In genomic region chr6:27251672-27252251, GRCh38 we compare ENCODE assay signal across 8 cellular contexts. TPM values are rescaled to one million over a fixed set of nuclear protein-coding genes. Genes with fewer than 3 reads are reported as not detected.
DNase-seq lines count a peak whose midpoint lies in the region; TF ChIP-seq lines count a peak whose summit lies in the region.

No MANE protein-coding gene starts in this region.

- no peaks in the 10 kb centered on the region for H4K20me1 ChIP-seq in MM.1S (ENCODE audit: insufficient read depth, low read length)

- peaks cover 4% of the 10 kb centered on the region for H3K4me1 ChIP-seq in MM.1S (ENCODE audit: low read length)

- H3K36me3 Mint-ChIP-seq in T-helper 1 cell treated with Interleukin-12 subunit alpha and Interleukin-12 subunit beta and Interleukin-4 antibody, amounts not matched to agents 30 μg/mL and 1 μg/mL, for 36 hours (ENCODE audit: low read depth): no peaks in the 10 kb centered on the region

- H3K27ac Mint-ChIP-seq in T-helper 1 cell treated with Interleukin-12 subunit alpha and Interleukin-12 subunit beta and Interleukin-4 antibody, amounts not matched to agents 30 μg/mL and 1 μg/mL, for 36 hours: no peak overlapping the region

- H3K27me3 Mint-ChIP-seq in T-helper 1 cell treated with Interleukin-12 subunit alpha and Interleukin-12 subunit beta and Interleukin-4 antibody, amounts not matched to agents 30 μg/mL and 1 μg/mL, for 36 hours (ENCODE audit: low read depth): peaks cover 67% of the 10 kb centered on the region

- H3K4me3 Mint-ChIP-seq in T-helper 1 cell treated with Interleukin-12 subunit alpha and Interleukin-12 subunit beta and Interleukin-4 antibody, amounts not matched to agents 30 μg/mL and 1 μg/mL, for 36 hours: peak overlapping the region; percentile 70

- peak overlapping the region; percentile 57 for H2AFZ ChIP-seq in MM.1S (ENCODE audit: low read length)

- H3F3A ChIP-seq in MM.1S (ENCODE audit: insufficient read depth, low read length): no peaks in the 10 kb centered on the region; the same call in 1 of the 2 replicates

- CTCF ChIA-PET in GM10248 (lab: Yijun Ruan, JAX): interaction anchor here (0.6 to 1.8 kb wide), 21 partner anchors 9 to 645 kb away, joined by 3 to 11 read pairs (median 4); a partner anchor contains a TSS

- H3K27me3 ChIP-seq in H7 (ENCODE audit: control insufficient read depth, insufficient read depth, low read length) (peaks cover 36% of the 10 kb centered on the region), MM.1S (replicated peaks; ENCODE audit: insufficient read depth, low read length) (no peaks in the 10 kb centered on the region)

- no peaks in the 10 kb centered on the region for H3K9me2 ChIP-seq in MM.1S (replicated peaks; ENCODE audit: insufficient read depth, low read length)

- H3K4me2 ChIP-seq in MM.1S (ENCODE audit: low read depth, low read length): peak overlapping the region; percentile 51; the same call in 1 of the 2 replicates

- H3K9ac ChIP-seq in MM.1S (ENCODE audit: low read length): peak overlapping the region; percentile 82; the same call in 1 of the 2 replicates

- peak; percentile 92 for DNase-seq in GM10248 (ENCODE audit: extremely low spot score)
- DNase-seq in H7: peak; percentile 95
- DNase-seq in MM.1S: peak; percentile 93
- peak; percentile 63 for DNase-seq in astrocyte of the hippocampus (ENCODE audit: low read depth, low spot score)
- peak; percentile 93 for DNase-seq in iPS-NIHi7 (ENCODE audit: extremely low spot score)
- peak in 3 of 4 experiments; percentile 36 to 55 (median 54) for DNase-seq in stimulated activated CD4-positive, alpha-beta T cell treated with anti-CD3 and anti-CD28 coated beads, Interleukin-1b, Interleukin-23, amount 100 ng/mL, for 24 hours (ENCODE audit: low read depth in 4 of 4, low spot score in 1 of 4)
- DNase-seq in NCI-H187 (lab: John Stamatoyannopoulos, UW): no peak

- peak; percentile 65 for TF ChIP-seq CTCF in GM10248 (IDR thresholded peaks at IDR 0.05; ENCODE audit: control extremely low read depth, extremely low read depth, low read depth, missing control alignments)
- TF ChIP-seq CTCF in MM.1S (IDR thresholded peaks at IDR 0.05; ENCODE audit: low read length): peak; percentile 64

- H3K9me3 ChIP-seq in MM.1S (replicated peaks; ENCODE audit: insufficient read depth, low read length): no peaks in the 10 kb centered on the region

- H3K36me3 ChIP-seq in H7 (replicated peaks; ENCODE audit: control insufficient read depth, insufficient read depth, low read length) (no peaks in the 10 kb centered on the region), MM.1S (replicated peaks; ENCODE audit: insufficient read depth, low read length) (no peaks in the 10 kb centered on the region)

- no peaks in the 10 kb centered on the region for H3K79me2 ChIP-seq in MM.1S (ENCODE audit: low read length)

- H3K27ac ChIP-seq in MM.1S (ENCODE audit: low read length): peak overlapping the region; percentile 77; the same call in 1 of the 2 replicates

- peaks cover 2% of the 10 kb centered on the region for H3K4me1 Mint-ChIP-seq in T-helper 1 cell treated with Interleukin-12 subunit alpha and Interleukin-12 subunit beta and Interleukin-4 antibody, amounts not matched to agents 30 μg/mL and 1 μg/mL, for 36 hours (ENCODE audit: low read depth)

- H3K4me3 ChIP-seq in H7 (ENCODE audit: insufficient read depth, low read depth, low read length): peak overlapping the region; percentile 58
- peak overlapping the region; percentile 68 for H3K4me3 ChIP-seq in MM.1S (ENCODE audit: low read length)

- POLR2A ChIA-PET in GM10248 (lab: Yijun Ruan, JAX): interaction anchor here (1.6 kb wide), 2 partner anchors 119 to 558 kb away, joined by 5 to 14 read pairs; a partner anchor contains a TSS

- no peaks in the 10 kb centered on the region for H3K9me3 Mint-ChIP-seq in T-helper 1 cell treated with Interleukin-12 subunit alpha and Interleukin-12 subunit beta and Interleukin-4 antibody, amounts not matched to agents 30 μg/mL and 1 μg/mL, for 36 hours

RNA-seq across cellular contexts. Expression of gene PRSS16, which starts 4.3 kb away (rescaled TPM):
- total RNA-seq in H7 (2014; rRNA removed; shearing (Covaris generic)): 5.0 and 5.2 TPM in 2 replicates

Comparison
In these comparisons a context has a peak if more than half of its experiments do, and no peak if none do; other contexts are left out.
1. DNase-seq: peak in GM10248 (single experiment), H7 (single experiment), MM.1S (single experiment), astrocyte of the hippocampus (single experiment), iPS-NIHi7 (single experiment) and stimulated activated CD4-positive, alpha-beta T cell treated with anti-CD3 and anti-CD28 coated beads, Interleukin-1b, Interleukin-23, amount 100 ng/mL, for 24 hours (3 of 4); none in NCI-H187 (0 of 2).